Comparison of ENCODE assay signal across 19 cellular contexts in the genomic region with DNA sequence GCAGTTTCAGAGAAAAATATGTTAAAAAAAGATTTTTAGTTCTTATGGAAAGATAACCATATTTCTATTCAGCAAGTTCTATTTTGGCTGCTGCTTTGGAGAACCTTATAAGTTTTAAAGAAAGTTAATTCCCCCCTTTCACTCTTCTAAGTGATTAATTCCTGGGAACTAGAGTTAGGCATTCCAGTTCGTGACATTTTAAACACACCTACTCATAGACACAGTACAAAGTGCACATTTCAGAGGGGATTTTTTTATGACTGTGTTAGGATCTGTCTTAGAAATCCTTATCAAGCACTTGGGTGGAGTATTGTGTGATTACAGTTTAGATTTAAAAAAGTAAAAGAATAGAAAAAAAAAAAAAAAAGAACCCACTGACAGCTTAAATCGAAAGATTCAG. TPM values are rescaled to one million over a fixed set of nuclear protein-coding genes. Genes with fewer than 3 reads are reported as not detected.
DNase-seq lines count a peak whose midpoint lies in the region; ATAC-seq, FAIRE-seq and TF ChIP-seq lines count a peak whose summit lies in the region.
"Had no signal": no experiment of that assay in that cellular context is flagged by ENCODE, and none has a peak within 500 bp of the region (broad histone marks: within the 10 kb centered on the region; RNA-seq: fewer than 3 reads in every experiment).

No MANE protein-coding gene starts in this region.

- ATAC-seq in left colon: peak; percentile 82
- no peak for ATAC-seq in HG03159 (IDR thresholded peaks at IDR 0.05; ENCODE audit: unreplicated experiment)
- ATAC-seq in HG03108 (IDR thresholded peaks at IDR 0.05; ENCODE audit: unreplicated experiment): no peak
- no peak for ATAC-seq in natural killer cell treated with Interleukin-12 subunit alpha and Interleukin-12 subunit beta and Interleukin-15 and Interleukin-18, amount 100 ng/mL, for 72 hours
- ATAC-seq: activated CD8-positive, alpha-beta T cell treated with anti-CD3 and anti-CD28 coated beads for 36 hours; right cardiac atrium had no signal

- H3K9me3 ChIP-seq in astrocyte (ENCODE audit: insufficient read depth, low read depth, low read length) (no peaks in the 10 kb centered on the region), stomach smooth muscle (ENCODE audit: control insufficient read depth in 2 of 2, low read length in 2 of 2) (no peaks in the 10 kb centered on the region)
- H3K9me3 ChIP-seq: gastrocnemius medialis, SJSA1 had no signal

- H3K27me3 Mint-ChIP-seq in HFFc6 (ENCODE audit: insufficient read depth) (peaks cover 3% of the 10 kb centered on the region), astrocyte (ENCODE audit: low read depth, unreplicated experiment) (no peaks in the 10 kb centered on the region)
- H3K27me3 Mint-ChIP-seq in natural killer cell treated with Interleukin-12 subunit alpha and Interleukin-12 subunit beta and Interleukin-15 and Interleukin-18, amount 100 ng/mL, for 72 hours: peaks cover 11 to 13% of the 10 kb centered on the region in 2 donors

- H3K9ac ChIP-seq in astrocyte (ENCODE audit: low read length) (peak overlapping the region; percentile 44), stomach smooth muscle (ENCODE audit: low read length in 2 of 2) (peak overlapping the region in 1 of 2 donors; percentile 37)

- DNase-seq in HFFc6: no peak
- peak; percentile 52 for DNase-seq in astrocyte (ENCODE audit: low read depth)
- DNase-seq in left colon: no peak
- DNase-seq in activated effector memory CD4-positive, alpha-beta T cell treated with anti-CD3 and anti-CD28 coated beads, Interleukin-2, amount 50 U/mL, for 16 hours: no peak
- no peak for DNase-seq in natural killer cell treated with Interleukin-12 subunit alpha and Interleukin-12 subunit beta and Interleukin-15 and Interleukin-18, amount 100 ng/mL, for 72 hours (ENCODE audit: low spot score)
- DNase-seq: activated CD8-positive, alpha-beta T cell treated with anti-CD3 and anti-CD28 coated beads for 36 hours; activated naive CD4-positive, alpha-beta T cell treated with Interleukin-2 at 50 U/mL for 16 hours; activated T-cell treated with anti-CD3 and anti-CD28 coated beads, Interleukin-2, amount 50 U/mL, for 1 hour; AML-193; cortex of kidney; DND-41; gastrocnemius medialis; NCI-H1417; right cardiac atrium; T1000 had no signal

- H3K36me3 Mint-ChIP-seq in HFFc6 (ENCODE audit: low read depth) (peaks cover 14% of the 10 kb centered on the region), astrocyte (ENCODE audit: low read depth, unreplicated experiment) (no peaks in the 10 kb centered on the region)
- no peaks in the 10 kb centered on the region for H3K36me3 Mint-ChIP-seq in natural killer cell treated with Interleukin-12 subunit alpha and Interleukin-12 subunit beta and Interleukin-15 and Interleukin-18, amount 100 ng/mL, for 72 hours

- H3K79me2 ChIP-seq in astrocyte (ENCODE audit: insufficient read depth, low read length): peaks cover 43% of the 10 kb centered on the region

- H4K20me1 ChIP-seq in astrocyte (ENCODE audit: insufficient read depth, low read length): peaks cover 7% of the 10 kb centered on the region

- FAIRE-seq in astrocyte (lab: Jason Lieb, UNC): no peak

- peaks cover 33% of the 10 kb centered on the region for H3K4me1 Mint-ChIP-seq in HFFc6 (ENCODE audit: low read depth)
- H3K4me1 Mint-ChIP-seq in astrocyte (ENCODE audit: low read depth, unreplicated experiment): peaks cover 10% of the 10 kb centered on the region
- no peaks in the 10 kb centered on the region for H3K4me1 Mint-ChIP-seq in natural killer cell treated with Interleukin-12 subunit alpha and Interleukin-12 subunit beta and Interleukin-15 and Interleukin-18, amount 100 ng/mL, for 72 hours (ENCODE audit: low read depth in 2 of 2)

- H3K4me3 Mint-ChIP-seq in HFFc6 (peak overlapping the region; percentile 96), astrocyte (ENCODE audit: unreplicated experiment) (peak overlapping the region; percentile 62)
- no peak overlapping the region for H3K4me3 Mint-ChIP-seq in natural killer cell treated with Interleukin-12 subunit alpha and Interleukin-12 subunit beta and Interleukin-15 and Interleukin-18, amount 100 ng/mL, for 72 hours
- H3K4me3 Mint-ChIP-seq: activated CD8-positive, alpha-beta T cell treated with anti-CD3 and anti-CD28 coated beads for 36 hours had no signal

- H3K27ac ChIP-seq in astrocyte (ENCODE audit: low read depth, low read length): peak overlapping the region; percentile 39
- peak overlapping the region; percentile 49 for H3K27ac ChIP-seq in stomach smooth muscle (ENCODE audit: low read length)
- H3K27ac ChIP-seq: gastrocnemius medialis, SJSA1 had no signal

- H3K4me3 ChIP-seq in astrocyte (ENCODE audit: insufficient read depth, low read depth, low read length): no peak overlapping the region
- no peak overlapping the region for H3K4me3 ChIP-seq in stomach smooth muscle (ENCODE audit: low read length in 2 of 2)
- H3K4me3 ChIP-seq: gastrocnemius medialis, SJSA1 had no signal

- no peak overlapping the region for H2AFZ ChIP-seq in astrocyte (ENCODE audit: low read depth, low read length)

- TF ChIP-seq CTCF in HFFc6 (IDR thresholded peaks at IDR 0.05): no peak
- TF ChIP-seq CTCF in astrocyte (IDR thresholded peaks at IDR 0.05; ENCODE audit: insufficient read depth, low read depth, low read length): no peak

- H3K27ac Mint-ChIP-seq in HFFc6 (peak overlapping the region; percentile 62), astrocyte (ENCODE audit: unreplicated experiment) (peak overlapping the region; percentile 62)
- H3K27ac Mint-ChIP-seq in natural killer cell treated with Interleukin-12 subunit alpha and Interleukin-12 subunit beta and Interleukin-15 and Interleukin-18, amount 100 ng/mL, for 72 hours: no peak overlapping the region
- H3K27ac Mint-ChIP-seq: activated CD8-positive, alpha-beta T cell treated with anti-CD3 and anti-CD28 coated beads for 36 hours had no signal

- H3K27me3 ChIP-seq in astrocyte (ENCODE audit: insufficient read depth, low read length) (no peaks in the 10 kb centered on the region), stomach smooth muscle (ENCODE audit: control insufficient read depth in 1 of 2, insufficient read depth in 2 of 2, low read length in 2 of 2) (no peaks in the 10 kb centered on the region)
- H3K27me3 ChIP-seq: SJSA1 had no signal

- no peaks in the 10 kb centered on the region for H3K9me3 Mint-ChIP-seq in HFFc6
- no peaks in the 10 kb centered on the region for H3K9me3 Mint-ChIP-seq in astrocyte (ENCODE audit: unreplicated experiment)
- no peaks in the 10 kb centered on the region for H3K9me3 Mint-ChIP-seq in natural killer cell treated with Interleukin-12 subunit alpha and Interleukin-12 subunit beta and Interleukin-15 and Interleukin-18, amount 100 ng/mL, for 72 hours
- H3K9me3 Mint-ChIP-seq: activated CD8-positive, alpha-beta T cell treated with anti-CD3 and anti-CD28 coated beads for 36 hours had no signal

- intact Hi-C loops in left colon (cut with DNase I, micrococcal nuclease): no loop called here

- H3K36me3 ChIP-seq in astrocyte (ENCODE audit: insufficient read depth, low read length) (no peaks in the 10 kb centered on the region), stomach smooth muscle (ENCODE audit: control insufficient read depth in 2 of 2, insufficient read depth in 2 of 2, low read length in 2 of 2) (no peaks in the 10 kb centered on the region)
- H3K36me3 ChIP-seq: gastrocnemius medialis, SJSA1 had no signal

- H3K4me2 ChIP-seq in astrocyte (ENCODE audit: low read length): peak overlapping the region; percentile 43

- peaks cover 15% of the 10 kb centered on the region for H3K4me1 ChIP-seq in astrocyte (ENCODE audit: insufficient read depth, low read length)
- H3K4me1 ChIP-seq in stomach smooth muscle (ENCODE audit: control insufficient read depth, insufficient read depth, low read length): peaks cover 21% of the 10 kb centered on the region

RNA-seq across cellular contexts. Expression of gene CDH11, which starts 3.5 kb away (rescaled TPM):
- total RNA-seq in HFFc6 (2021; fragmentation: NEBNext Ultra II Directional; extraction: Animal tissue kit (Norgen Biotek cat#: 25700)): 100 to 1,000 TPM; 507 to 539 (median 527) TPM
- total RNA-seq in astrocyte (313 and 509 TPM in 2 replicates), left colon (10 to 100 TPM in 1 of 2 donors, 1 to 10 TPM in 1; 4.4 to 15.6 TPM)
- total RNA-seq in natural killer cell treated with Interleukin-12 subunit alpha and Interleukin-12 subunit beta and Interleukin-15 and Interleukin-18, amount 100 ng/mL, for 72 hours: not detected
- total RNA-seq: activated CD8-positive, alpha-beta T cell treated with anti-CD3 and anti-CD28 coated beads for 36 hours had no signal

Comparison
In these comparisons a context has a peak if more than half of its experiments do, and no peak if none do; other contexts are left out.
1. H3K27ac Mint-ChIP-seq: peak in HFFc6 (single experiment) and astrocyte (single experiment); none in natural killer cell treated with Interleukin-12 subunit alpha and Interleukin-12 subunit beta and Interleukin-15 and Interleukin-18, amount 100 ng/mL, for 72 hours (0 of 2).
2. RNA of gene CDH11, which starts 3.5 kb away (total RNA-seq): 507 to 539 TPM in HFFc6 and 313 to 509 TPM in astrocyte; 4.4 to 15.6 TPM in left colon and not detected in natural killer cell treated with Interleukin-12 subunit alpha and Interleukin-12 subunit beta and Interleukin-15 and Interleukin-18, amount 100 ng/mL, for 72 hours; every median in the first group is over 10 times any median in the second.